Comparison of ENCODE assay signal across 18 cellular contexts in the genomic region with DNA sequence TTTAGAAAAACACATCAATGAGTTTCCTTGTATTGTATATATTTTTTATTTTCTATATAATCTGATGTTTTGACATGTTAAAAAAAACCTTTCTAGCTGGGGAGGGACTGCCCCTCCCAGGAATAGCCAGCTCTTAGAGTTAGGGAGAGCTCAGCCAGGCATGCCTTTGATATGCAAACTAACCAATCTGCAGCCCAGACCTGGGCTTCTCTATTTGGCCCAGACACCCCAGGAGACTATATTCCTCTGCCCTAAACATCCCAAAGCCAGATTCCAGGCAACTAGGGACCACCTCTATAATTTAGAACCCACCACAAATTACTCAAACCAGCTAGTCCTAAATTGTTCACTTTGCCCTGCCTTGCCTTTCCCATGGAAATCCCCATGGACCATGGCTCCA.
DNase-seq lines count a peak whose midpoint lies in the region; ATAC-seq, FAIRE-seq and TF ChIP-seq lines count a peak whose summit lies in the region.
"Had no signal": no experiment of that assay in that cellular context is flagged by ENCODE, and none has a peak within 500 bp of the region (broad histone marks: within the 10 kb centered on the region; RNA-seq: fewer than 3 reads in every experiment).

No MANE protein-coding gene starts in this region.

- no peak overlapping the region for H4K5ac ChIP-seq in H1 (ENCODE audit: insufficient read length, low read depth, low read length)

- H3K4ac ChIP-seq in H1 (replicated peaks; ENCODE audit: insufficient read length, low read depth, low read length) (no peak overlapping the region), trophoblast cell (ENCODE audit: low read depth, low read length) (no peak overlapping the region)

- TF ChIP-seq POLR2A in H1 (IDR thresholded peaks at IDR 0.05; ENCODE audit: control extremely low read depth in 1 of 2, low read depth in 2 of 2, low read length in 2 of 2) = no peak

- no peak overlapping the region for H3K14ac ChIP-seq in H1 (ENCODE audit: insufficient read length)
- H3K14ac ChIP-seq in trophoblast cell (ENCODE audit: low read length) = no peak overlapping the region

- no peaks in the 10 kb centered on the region for H4K20me1 ChIP-seq in H1 (replicated peaks in 1 of 2; ENCODE audit: control insufficient read depth in 1 of 2, insufficient read depth in 2 of 2, low read length in 2 of 2)

- no peak overlapping the region for H2BK15ac ChIP-seq in H1 (ENCODE audit: low read length)

- H3K4me1 ChIP-seq in H1 (replicated peaks in 1 of 4; ENCODE audit: control insufficient read depth in 3 of 4, insufficient read depth in 4 of 4, low read length in 3 of 4) (peaks cover 0 to 3% (median 2%) of the 10 kb centered on the region in 4 experiments; a peak in 3 of 7 replicates), trophoblast cell (ENCODE audit: control insufficient read depth in 1 of 2, insufficient read depth in 2 of 2, low read length in 2 of 2) (peaks cover 0 to 4% of the 10 kb centered on the region in 2 experiments), left lung (no peaks in the 10 kb centered on the region)
- H3K4me1 ChIP-seq: HAP-1 had no signal

- H3K9me3 ChIP-seq in H1 (ENCODE audit: insufficient read depth in 2 of 2, low read depth in 1 of 2, low read length in 1 of 2) = no peaks in the 10 kb centered on the region
- H3K9me3 ChIP-seq in trophoblast cell (ENCODE audit: insufficient read depth, low read depth, low read length) = no peaks in the 10 kb centered on the region
- H3K9me3 ChIP-seq in MG63 = no peaks in the 10 kb centered on the region
- H3K9me3 ChIP-seq in left lung = peaks cover 0 to 9% of the 10 kb centered on the region in 2 donors
- H3K9me3 ChIP-seq: Caco-2, HAP-1 had no signal

- H3K18ac ChIP-seq in H1 (ENCODE audit: extremely low read depth, low read length) (no peak overlapping the region), trophoblast cell (ENCODE audit: low read length) (no peak overlapping the region)

- no peak overlapping the region for H2AK5ac ChIP-seq in H1 (ENCODE audit: low read depth, low read length)
- no peak overlapping the region for H2AK5ac ChIP-seq in trophoblast cell (ENCODE audit: low read length)

- peak overlapping the region in 1 of 2 experiments; percentile 48; a peak in 2 of 4 replicates for H3K4me2 ChIP-seq in H1 (ENCODE audit: insufficient read depth in 1 of 2, low read depth in 2 of 2, low read length in 2 of 2)
- H3K4me2 ChIP-seq in trophoblast cell (ENCODE audit: low read length) = no peak overlapping the region

- H3K23ac ChIP-seq in H1 (ENCODE audit: insufficient read length) = no peak overlapping the region
- H3K23ac ChIP-seq in trophoblast cell (ENCODE audit: low read length) = no peak overlapping the region

- H3K27me3 ChIP-seq in H7 (ENCODE audit: control insufficient read depth, insufficient read depth, low read length) (no peaks in the 10 kb centered on the region), H1 (replicated peaks in 1 of 4; ENCODE audit: control insufficient read depth in 3 of 4, extremely low read depth in 1 of 4, insufficient read depth in 3 of 4, low read length in 3 of 4) (peaks cover 0 to 1% (median 0%) of the 10 kb centered on the region in 4 experiments; a peak in 1 of 7 replicates), trophoblast cell (ENCODE audit: insufficient read depth, low read length) (no peaks in the 10 kb centered on the region), MG63 (no peaks in the 10 kb centered on the region), left lung (no peaks in the 10 kb centered on the region)

- H3K36me3 ChIP-seq in H7 (replicated peaks; ENCODE audit: control insufficient read depth, insufficient read depth, low read length) (no peaks in the 10 kb centered on the region), H1 (ENCODE audit: control insufficient read depth in 2 of 4, insufficient read depth in 4 of 4, low read length in 3 of 4) (no peaks in the 10 kb centered on the region), trophoblast cell (ENCODE audit: control insufficient read depth in 1 of 2, insufficient read depth in 2 of 2, low read length in 2 of 2) (no peaks in the 10 kb centered on the region), MG63 (no peaks in the 10 kb centered on the region), left lung (no peaks in the 10 kb centered on the region)
- H3K36me3 ChIP-seq: HAP-1 had no signal

- no peak overlapping the region for H3K4me3 ChIP-seq in H7 (ENCODE audit: insufficient read depth, low read depth, low read length)
- no peak overlapping the region for H3K4me3 ChIP-seq in H1 (ENCODE audit: extremely low read depth in 1 of 4, insufficient read depth in 2 of 4, low read depth in 3 of 4, low read length in 4 of 4)
- no peak overlapping the region for H3K4me3 ChIP-seq in trophoblast cell (ENCODE audit: low read depth, low read length)
- H3K4me3 ChIP-seq in MG63 = no peak overlapping the region
- H3K4me3 ChIP-seq in left lung = no peak overlapping the region
- H3K4me3 ChIP-seq: GM12878, HAP-1 had no signal

- H4K12ac ChIP-seq in trophoblast cell (ENCODE audit: low read depth, low read length) = no peak overlapping the region

- H3K9ac ChIP-seq in H1 (replicated peaks in 1 of 4; ENCODE audit: extremely low read depth in 1 of 4, low read depth in 3 of 4, low read length in 3 of 4) = no peak overlapping the region
- no peak overlapping the region for H3K9ac ChIP-seq in trophoblast cell (ENCODE audit: low read length)

- POLR2A ChIA-PET in H1 (lab: Charles Lee; ENCODE audit: partially characterized antibody) = no interaction called here

- TF ChIP-seq RAD21 in H1 (IDR thresholded peaks at IDR 0.05 in 1 of 2, conservative IDR thresholded peaks at IDR 0.05 in 1 of 2; ENCODE audit: low read depth in 2 of 2, low read length in 2 of 2) = no peak

- no peak overlapping the region for H3K56ac ChIP-seq in H1 (replicated peaks; ENCODE audit: insufficient read length, low read depth, low read length)

- H3K23me2 ChIP-seq in H1 (ENCODE audit: low read depth, low read length) = no peaks in the 10 kb centered on the region

- H2BK120ac ChIP-seq in H1 (replicated peaks; ENCODE audit: low read depth, low read length) (no peak overlapping the region), trophoblast cell (ENCODE audit: insufficient read depth, low read length, poor library complexity) (no peak overlapping the region)

- H2BK20ac ChIP-seq in H1 (ENCODE audit: low read length) = no peak overlapping the region

- TF ChIP-seq CTCF in H1 (IDR thresholded peaks at IDR 0.05; ENCODE audit: control extremely low read depth in 1 of 3, insufficient read depth in 1 of 3, low read depth in 1 of 3, low read length in 3 of 3) (no peak), left lung (IDR thresholded peaks at IDR 0.05) (no peak)

- CTCF ChIA-PET in H1 (lab: Charles Lee; ENCODE audit: partially characterized antibody) = interaction anchor here (0.7 to 1.8 kb wide), 5 partner anchors 11 to 545 kb away, joined by 3 to 9 read pairs (median 3); no protein-coding TSS in a partner anchor

- H2BK12ac ChIP-seq in H1 (ENCODE audit: low read depth, low read length) (no peak overlapping the region), trophoblast cell (ENCODE audit: low read length) (peak overlapping the region; percentile 91)

- H2AFZ ChIP-seq in H1 (ENCODE audit: low read length) (no peak overlapping the region), trophoblast cell (ENCODE audit: insufficient read depth, low read length, poor library complexity) (no peak overlapping the region)

- DNase-seq in H7 (peak; percentile 8), H1 (ENCODE audit: low read depth in 1 of 2, low spot score in 2 of 2) (no peak), iPS-NIHi7 (ENCODE audit: extremely low spot score) (peak; percentile 31), trophoblast cell (no peak), kidney tubule cell (ENCODE audit: low spot score) (no peak), MG63 (no peak), left lung (no peak)
- DNase-seq in stimulated activated CD4-positive, alpha-beta T cell treated with anti-CD3 and anti-CD28 coated beads, Interleukin-4, amount 100 ng/mL, for 4 hours = no peak
- DNase-seq: C1 segment of cervical spinal cord; Caco-2; CD4-positive, alpha-beta memory T cell; DMS153; DND-41; GDM1; GOT3; HFFc6 had no signal

- H3K27ac ChIP-seq in H1 (ENCODE audit: low read depth, low read length) (no peak overlapping the region), trophoblast cell (ENCODE audit: low read depth, low read length) (no peak overlapping the region), left lung (no peak overlapping the region)

- H4K91ac ChIP-seq in H1 (replicated peaks; ENCODE audit: insufficient read length, low read length) (no peak overlapping the region), trophoblast cell (ENCODE audit: low read depth, low read length) (no peak overlapping the region)

- H4K8ac ChIP-seq in H1 (ENCODE audit: extremely low read depth, insufficient read depth, low read length) (no peak overlapping the region), trophoblast cell (ENCODE audit: low read depth, low read length) (no peak overlapping the region)

- no peaks in the 10 kb centered on the region for H3K79me2 ChIP-seq in H1 (ENCODE audit: control insufficient read depth in 1 of 2, insufficient read depth in 2 of 2, low read length in 2 of 2)
- H3K79me2 ChIP-seq in trophoblast cell (ENCODE audit: control insufficient read depth, insufficient read depth, low read length, poor library complexity) = no peaks in the 10 kb centered on the region

- TF ChIP-seq EP300 in H1 (IDR thresholded peaks at IDR 0.05; ENCODE audit: borderline replicate concordance in 1 of 2, low read depth in 2 of 2, low read length in 2 of 2) = no peak

- H3K79me1 ChIP-seq in H1 (ENCODE audit: low read depth, low read length) = no peaks in the 10 kb centered on the region
- H3K79me1 ChIP-seq in trophoblast cell (ENCODE audit: low read length) = peaks cover 2% of the 10 kb centered on the region

- no peak for FAIRE-seq in H1 (lab: Jason Lieb, UNC)
- FAIRE-seq: GM12878 had no signal

- intact Hi-C loops in left lung (cut with DNase I) = no loop called here

- ATAC-seq in left lung = no peak
- ATAC-seq: GM12878 had no signal

- H2BK5ac ChIP-seq in H1 (ENCODE audit: low read depth, low read length) (no peak overlapping the region), trophoblast cell (ENCODE audit: low read depth, low read length, poor library complexity) (no peak overlapping the region)

TF ChIP-seq in H1, 55 proteins besides CTCF, POLR2A, EP300 and RAD21:
- TF ChIP-seq RFX5 (IDR thresholded peaks at IDR 0.05; ENCODE audit: borderline replicate concordance, low read depth, low read length) (no peak), TEAD4 (IDR thresholded peaks at IDR 0.05; ENCODE audit: low read depth, low read length) (0 out of 2 replicates have a peak, but pooled peaks have one; percentile 23)

Comparison
In these comparisons a context has a peak if more than half of its experiments do, and no peak if none do; other contexts are left out.
1. DNase-seq: peak in H7 (single experiment) and iPS-NIHi7 (single experiment); none in H1 (0 of 2), trophoblast cell (0 of 2), kidney tubule cell (single experiment), MG63 (single experiment), stimulated activated CD4-positive, alpha-beta T cell treated with anti-CD3 and anti-CD28 coated beads, Interleukin-4, amount 100 ng/mL, for 4 hours (0 of 2) and left lung (0 of 2).